In the genomic region with DNA sequence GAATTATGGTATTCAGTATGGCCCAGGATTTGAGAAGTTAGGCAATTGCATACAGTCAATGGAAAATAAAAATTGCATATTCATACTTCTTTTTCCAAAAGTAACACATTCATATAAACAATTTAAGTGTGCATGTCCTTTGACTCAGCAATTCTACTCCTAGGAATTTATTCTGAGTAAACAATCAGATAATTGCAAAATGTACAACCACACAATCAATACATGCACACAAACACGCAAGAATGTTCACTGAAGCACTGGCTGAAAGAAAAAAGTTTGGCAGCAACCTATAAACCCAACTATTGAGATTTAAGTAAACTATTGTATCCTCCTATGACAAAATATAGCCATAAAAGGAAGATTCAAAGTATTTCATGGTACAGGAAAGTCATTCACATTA, we compare ENCODE assay signal across 18 cellular contexts. TPM values are rescaled to one million over a fixed set of nuclear protein-coding genes. Genes with fewer than 3 reads are reported as not detected.
A peak's percentile ranks its signal among the peaks of the same experiment; 100 is the strongest.
DNase-seq lines count a peak whose midpoint lies in the region; TF ChIP-seq lines count a peak whose summit lies in the region.
"Had no signal": no experiment of that assay in that cellular context is flagged by ENCODE, and none has a peak within 500 bp of the region (broad histone marks: within the 10 kb centered on the region; RNA-seq: fewer than 3 reads in every experiment).

No MANE protein-coding gene starts in this region.

- TF ChIP-seq EP300 in ovary (IDR thresholded peaks at IDR 0.05) = no peak
- no peak for TF ChIP-seq EP300 in transverse colon (IDR thresholded peaks at IDR 0.05; ENCODE audit: low read depth)

- H3F3A ChIP-seq in DOHH2 (ENCODE audit: control insufficient read depth, insufficient read depth) (peaks cover 3% of the 10 kb centered on the region), PC-9 (ENCODE audit: insufficient read depth, low read depth) (peaks cover 21% of the 10 kb centered on the region; the same call in 1 of the 2 replicates)

- H3K4me3 ChIP-seq in DOHH2 (ENCODE audit: low read length) = peak overlapping the region; percentile 88
- H3K4me3 ChIP-seq in PC-9 = peak overlapping the region; percentile 93
- peak overlapping the region; percentile 97 for H3K4me3 ChIP-seq in ovary
- H3K4me3 ChIP-seq in transverse colon = peak overlapping the region in 1 of 4 donors; percentile 70

- H3K9me3 ChIP-seq in DOHH2 (ENCODE audit: control insufficient read depth, insufficient read depth, low read length) (no peaks in the 10 kb centered on the region), PC-9 (ENCODE audit: insufficient read depth, low read depth) (0 out of 2 replicates have a peak, but pooled peaks cover 18% of the 10 kb centered on the region), ovary (no peaks in the 10 kb centered on the region), transverse colon (no peaks in the 10 kb centered on the region)
- H3K9me3 ChIP-seq: ascending aorta had no signal

- H3K4me2 ChIP-seq in DOHH2 (ENCODE audit: low read length) = peak overlapping the region; percentile 83
- H3K4me2 ChIP-seq in PC-9 = peak overlapping the region; percentile 75

- in situ Hi-C loops in transverse colon (cut with MboI; ENCODE audit: low pct_ligation_motif_present in 1 of 4, low pct_unique_long_range_greater_than_20kb in 1 of 4, low sequenced_read_pairs in 3 of 4) = no loop called here

- CTCF ChIA-PET in PC-9 (lab: Charles Lee) = no interaction called here

- intact Hi-C loops in PC-9 (cut with micrococcal nuclease; ENCODE audit: unreplicated experiment) = loop anchor here (5.0 kb wide), 1 partner anchor 396 kb away; no protein-coding TSS in a partner anchor
- intact Hi-C loops in ovary (cut with DNase I) = no loop called here
- intact Hi-C loops in transverse colon (cut with DNase I; ENCODE audit: low total_unique reads) = no loop called here

- POLR2A ChIA-PET in PC-9 (lab: Charles Lee; ENCODE audit: unreplicated experiment) = no interaction called here

- H3K36me3 ChIP-seq in DOHH2 (ENCODE audit: control insufficient read depth, low read length) = peaks cover 46% of the 10 kb centered on the region
- H3K36me3 ChIP-seq in PC-9 (ENCODE audit: low read depth) = no peaks in the 10 kb centered on the region
- no peaks in the 10 kb centered on the region for H3K36me3 ChIP-seq in ovary
- H3K36me3 ChIP-seq in transverse colon = no peaks in the 10 kb centered on the region
- H3K36me3 ChIP-seq: ascending aorta had no signal

- H3K79me2 ChIP-seq in DOHH2 (ENCODE audit: control insufficient read depth, low read length) (peaks cover 89% of the 10 kb centered on the region), PC-9 (ENCODE audit: low read depth) (peaks cover 29% of the 10 kb centered on the region)

- peaks cover 54% of the 10 kb centered on the region for H3K4me1 ChIP-seq in DOHH2 (ENCODE audit: control insufficient read depth, low read length)
- H3K4me1 ChIP-seq in PC-9 (replicated peaks; ENCODE audit: insufficient read depth) = peaks cover 49% of the 10 kb centered on the region
- peaks cover 4% of the 10 kb centered on the region for H3K4me1 ChIP-seq in ovary (ENCODE audit: insufficient read depth)
- peaks cover 0 to 30% (median 15%) of the 10 kb centered on the region in 4 donors for H3K4me1 ChIP-seq in transverse colon

- TF ChIP-seq CTCF in DOHH2 (IDR thresholded peaks at IDR 0.05; ENCODE audit: low read depth, low read length, poor library complexity, severe bottlenecking) (no peak), PC-9 (conservative IDR thresholded peaks at IDR 0.05) (no peak), ovary (IDR thresholded peaks at IDR 0.05) (no peak), transverse colon (IDR thresholded peaks at IDR 0.05) (no peak)

- H2AFZ ChIP-seq in PC-9 = no peak overlapping the region

- BruUV-seq in PC-9 (replicated peaks; lab: Mats Ljungman, UMichigan) = no TSS peak

- H3K27me3 ChIP-seq in DOHH2 (ENCODE audit: control insufficient read depth, low read length) (no peaks in the 10 kb centered on the region), PC-9 (ENCODE audit: insufficient read depth, low read depth) (no peaks in the 10 kb centered on the region), ovary (no peaks in the 10 kb centered on the region), transverse colon (no peaks in the 10 kb centered on the region)
- H3K27me3 ChIP-seq: ascending aorta had no signal

- H3K9me2 ChIP-seq in DOHH2 (replicated peaks; ENCODE audit: control insufficient read depth, low read length) (no peaks in the 10 kb centered on the region), PC-9 (ENCODE audit: insufficient read depth) (no peaks in the 10 kb centered on the region)

- TF ChIP-seq POLR2A in ovary (IDR thresholded peaks at IDR 0.05) (no peak), transverse colon (IDR thresholded peaks at IDR 0.05) (no peak)

- H4K20me1 ChIP-seq in DOHH2 (ENCODE audit: control insufficient read depth, insufficient read depth, low read depth, low read length) (no peaks in the 10 kb centered on the region), PC-9 (ENCODE audit: insufficient read depth) (0 out of 2 replicates have a peak, but pooled peaks cover 4% of the 10 kb centered on the region)

- H3K27ac ChIP-seq in DOHH2 (ENCODE audit: low read depth, low read length) = peak overlapping the region; percentile 76
- H3K27ac ChIP-seq in PC-9 = peak overlapping the region; percentile 79
- H3K27ac ChIP-seq in ovary = no peak overlapping the region
- peak overlapping the region in 1 of 4 donors; percentile 81 for H3K27ac ChIP-seq in transverse colon
- H3K27ac ChIP-seq: ascending aorta had no signal

- peak in 1 of 2 experiments; percentile 84 for DNase-seq in PC-9
- peak; percentile 96 for DNase-seq in fibroblast of gingiva (ENCODE audit: low read depth)
- no peak for DNase-seq in ovary
- no peak for DNase-seq in activated effector memory CD4-positive, alpha-beta T cell treated with anti-CD3 and anti-CD28 coated beads, Interleukin-2, amount 50 U/mL, for 16 hours
- DNase-seq in OCI-M1 (lab: John Stamatoyannopoulos, UW) = no peak
- no peak for DNase-seq in HT-29 (ENCODE audit: low spot score)
- no peak for DNase-seq in transverse colon
- DNase-seq: activated CD8-positive, alpha-beta memory T cell treated with anti-CD3 and anti-CD28 coated beads for 24 hours; activated gamma-delta T cell; glutamatergic neuron; GOT3; KG1; naive thymus-derived CD4-positive, alpha-beta T cell; NCI-H1436; small intestine; stimulated activated naive CD8-positive, alpha-beta T cell treated with anti-CD3 and anti-CD28 coated beads, Interleukin-15, Interleukin-2, amounts not matched to agents 100 U/mL and 50 U/mL, for 24 hours had no signal

- 15 to 40% (median 24%) methylated on average over 1 of the region's 1 CpG for WGBS in ovary, 3 donors
- WGBS in transverse colon (ENCODE audit: low coverage in 1 of 2), 2 donors = 33 to 44% methylated on average over 1 of the region's 1 CpG

RNA-seq across cellular contexts. Expression of a gene that starts 1.6 kb away (rescaled TPM):
- total RNA-seq in PC-9 (2021) (2.9 and 5.6 TPM in 2 replicates), ovary (10 to 100 TPM in 6 of 7 donors, 1 to 10 TPM in 1; 9.3 to 22.9 (median 15.0) TPM), transverse colon (10 to 100 TPM in 1 of 4 donors, 1 to 10 TPM in 2, not detected in 1; 1.6 to 10.2 (median 2.3) TPM)
- 10 to 100 TPM in 1 of 2 donors, 1 to 10 TPM in 1; 9.0 to 15.2 TPM for polyA plus RNA-seq in ovary
- total RNA-seq in HT-29 (2014; rRNA removed; shearing (Covaris generic)) = 0.94 and 1.3 TPM in 2 replicates
- total RNA-seq: naive thymus-derived CD4-positive, alpha-beta T cell had no signal
- polyA plus RNA-seq: naive thymus-derived CD4-positive, alpha-beta T cell had no signal

RNA-seq across cellular contexts. Expression of a gene that starts 1.8 kb away (rescaled TPM):
- total RNA-seq in PC-9 (2021) (25.0 and 27.1 TPM in 2 replicates), ovary (10 to 100 TPM; 21.0 to 56.9 (median 37.0) TPM), transverse colon (10 to 100 TPM in 3 of 4 donors, 1 to 10 TPM in 1; 8.7 to 27.5 (median 19.0) TPM)
- 10 to 100 TPM; 28.8 to 49.2 TPM for polyA plus RNA-seq in ovary
- 4.6 and 5.8 TPM in 2 replicates for total RNA-seq in HT-29 (2014; rRNA removed; shearing (Covaris generic))

RNA-seq across cellular contexts. Expression of a gene that starts 36.7 kb away (rescaled TPM):
- total RNA-seq in PC-9 (2021) (0.23 and 0.57 TPM in 2 replicates), ovary (under 1 TPM; 0.20 to 0.96 (median 0.37) TPM), transverse colon (under 1 TPM in 3 of 4 donors, not detected in 1; 0.20 to 0.48 (median 0.41) TPM)
- under 1 TPM; 0.27 to 0.58 TPM for polyA plus RNA-seq in ovary
- total RNA-seq in HT-29 (2014; rRNA removed; shearing (Covaris generic)) = not detected in 2 replicates
- polyA plus RNA-seq: naive thymus-derived CD4-positive, alpha-beta T cell had no signal

Comparison
In these comparisons a context has a peak if more than half of its experiments do, and no peak if none do; other contexts are left out.
1. H3K27ac ChIP-seq: peak in DOHH2 (single experiment) and PC-9 (single experiment); none in ovary (0 of 2).